8 cellular contexts compared by ENCODE assay signal in genomic region chr2:148020036-148020357, GRCh38. TPM values are rescaled to one million over a fixed set of nuclear protein-coding genes. Genes with fewer than 3 reads are reported as not detected.
DNase-seq lines count a peak whose midpoint lies in the region; ATAC-seq and TF ChIP-seq lines count a peak whose summit lies in the region.

No MANE protein-coding gene starts in this region.

- H3K4me1 Mint-ChIP-seq in activated CD4-positive, alpha-beta T cell treated with anti-CD3 and anti-CD28 coated beads for 36 hours: peaks cover 44% of the 10 kb centered on the region
- H3K4me1 Mint-ChIP-seq in chondrocyte (ENCODE audit: low read depth): peaks cover 49% of the 10 kb centered on the region

- H3K36me3 ChIP-seq in MG63 (no peaks in the 10 kb centered on the region), mucosa of rectum (ENCODE audit: control insufficient read depth in 2 of 2, insufficient read depth in 2 of 2, low read length in 2 of 2) (no peaks in the 10 kb centered on the region)

- no peak for DNase-seq in activated CD4-positive, alpha-beta T cell treated with anti-CD3 and anti-CD28 coated beads for 36 hours
- no peak for DNase-seq in activated CD4-positive, alpha-beta T cell treated with anti-CD3 and anti-CD28 coated beads, Interleukin-2, amount 50 U/mL, for 48 hours
- no peak for DNase-seq in MG63
- no peak for DNase-seq in chondrocyte (ENCODE audit: low spot score)
- DNase-seq in effector CD8-positive, alpha-beta T cell (lab: John Stamatoyannopoulos, UW): no peak
- no peak for DNase-seq in NCI-H1436 (lab: John Stamatoyannopoulos, UW)
- DNase-seq in NCI-H2081 treated with DMSO at 0.1 percent for 48 hours (lab: John Stamatoyannopoulos, UW): no peak

- H3K4me3 Mint-ChIP-seq in activated CD4-positive, alpha-beta T cell treated with anti-CD3 and anti-CD28 coated beads for 36 hours: peak overlapping the region; percentile 95
- H3K4me3 Mint-ChIP-seq in chondrocyte (ENCODE audit: unreplicated experiment): peak overlapping the region; percentile 100

- no peaks in the 10 kb centered on the region for H3K27me3 ChIP-seq in MG63
- no peaks in the 10 kb centered on the region for H3K27me3 ChIP-seq in mucosa of rectum (ENCODE audit: control insufficient read depth in 2 of 2, insufficient read depth in 2 of 2, low read length in 2 of 2)

- H3K9me3 Mint-ChIP-seq in activated CD4-positive, alpha-beta T cell treated with anti-CD3 and anti-CD28 coated beads for 36 hours (ENCODE audit: low read depth): no peaks in the 10 kb centered on the region
- H3K9me3 Mint-ChIP-seq in chondrocyte (ENCODE audit: low read depth): no peaks in the 10 kb centered on the region

- intact Hi-C loops in activated CD4-positive, alpha-beta T cell treated with anti-CD3 and anti-CD28 coated beads for 36 hours (cut with DNase I, micrococcal nuclease): loop anchor here (1.0 to 10.0 kb wide), 11 partner anchors 176 to 1567 kb away; partner anchors contain the start of genes KIF5C (in 2 of the 2) and MMADHC (in 2 of the 2)

- CTCF ChIA-PET in activated CD4-positive, alpha-beta T cell treated with anti-CD3 and anti-CD28 coated beads for 36 hours (lab: Charles Lee): interaction anchor here (1.0 kb wide), 1 partner anchor 8 kb away, joined by 3 read pairs; no protein-coding TSS in a partner anchor

- H3K36me3 Mint-ChIP-seq in activated CD4-positive, alpha-beta T cell treated with anti-CD3 and anti-CD28 coated beads for 36 hours (ENCODE audit: low read depth): peaks cover 18% of the 10 kb centered on the region
- H3K36me3 Mint-ChIP-seq in chondrocyte (ENCODE audit: low read depth): no peaks in the 10 kb centered on the region

- TF ChIP-seq CTCF in chondrocyte (IDR thresholded peaks at IDR 0.05): no peak

- ATAC-seq in activated CD4-positive, alpha-beta T cell treated with anti-CD3 and anti-CD28 coated beads for 36 hours: no peak

- POLR2A ChIA-PET in activated CD4-positive, alpha-beta T cell treated with anti-CD3 and anti-CD28 coated beads for 36 hours (lab: Charles Lee): interaction anchor here (1.6 kb wide), 1 partner anchor 176 kb away, joined by 7 read pairs; the partner anchor contains the start of gene ACVR2A

- H3K27ac ChIP-seq in mucosa of rectum (ENCODE audit: low read depth in 2 of 2, low read length in 2 of 2): peak overlapping the region; percentile 69 to 85

- H3K27ac Mint-ChIP-seq in activated CD4-positive, alpha-beta T cell treated with anti-CD3 and anti-CD28 coated beads for 36 hours: peak overlapping the region; percentile 98
- peak overlapping the region; percentile 98 for H3K27ac Mint-ChIP-seq in chondrocyte (ENCODE audit: unreplicated experiment)

- H3K9ac ChIP-seq in mucosa of rectum (ENCODE audit: low read depth in 1 of 2, low read length in 2 of 2): peak overlapping the region; percentile 44 to 83

- peaks cover 0 to 18% of the 10 kb centered on the region in 2 donors for H3K4me1 ChIP-seq in mucosa of rectum (ENCODE audit: control insufficient read depth in 2 of 2, insufficient read depth in 2 of 2, low read length in 2 of 2)

- H3K4me3 ChIP-seq in MG63: peak overlapping the region; percentile 81
- peak overlapping the region; percentile 78 to 95 for H3K4me3 ChIP-seq in mucosa of rectum (ENCODE audit: low read length in 2 of 2)

- no peaks in the 10 kb centered on the region for H3K27me3 Mint-ChIP-seq in activated CD4-positive, alpha-beta T cell treated with anti-CD3 and anti-CD28 coated beads for 36 hours
- H3K27me3 Mint-ChIP-seq in chondrocyte (ENCODE audit: low read depth): no peaks in the 10 kb centered on the region

- H3K9me3 ChIP-seq in MG63 (no peaks in the 10 kb centered on the region), mucosa of rectum (ENCODE audit: control insufficient read depth in 2 of 2, low read length in 2 of 2) (no peaks in the 10 kb centered on the region)

RNA-seq across cellular contexts. Expression of gene ORC4, which starts 0.5 kb away (rescaled TPM):
- 10 to 100 TPM; 41.2 to 41.8 TPM for total RNA-seq in activated CD4-positive, alpha-beta T cell treated with anti-CD3 and anti-CD28 coated beads for 36 hours
- total RNA-seq in MG63 (2014; rRNA removed; shearing (Covaris generic); ENCODE audit: low replicate concordance): 15.9 and 66.5 TPM in 2 replicates
- total RNA-seq in chondrocyte: 28.5 to 29.8 TPM (median 28.6 TPM) in 3 replicates

RNA-seq across cellular contexts. Expression of gene MBD5, which starts 0.9 kb away (rescaled TPM):
- total RNA-seq in activated CD4-positive, alpha-beta T cell treated with anti-CD3 and anti-CD28 coated beads for 36 hours: 10 to 100 TPM; 20.1 to 26.5 TPM
- 4.1 and 5.9 TPM in 2 replicates for total RNA-seq in MG63 (2014; rRNA removed; shearing (Covaris generic); ENCODE audit: low replicate concordance)
- total RNA-seq in chondrocyte: 31.1 to 60.5 TPM (median 34.6 TPM) in 3 replicates
